In genomic region chr13:36736119-36736726, GRCh38 we compare ENCODE assay signal across 8 cellular contexts.
DNase-seq lines count a peak whose midpoint lies in the region; ATAC-seq, FAIRE-seq and TF ChIP-seq lines count a peak whose summit lies in the region.

No MANE protein-coding gene starts in this region.

- intact Hi-C loops in Calu3 (cut with micrococcal nuclease; ENCODE audit: unreplicated experiment), result loop anchor here (2.0 to 5.0 kb wide), 2 partner anchors 315 to 454 kb away; no protein-coding TSS in a partner anchor

- H3K27ac Mint-ChIP-seq in Calu3 (ENCODE audit: unreplicated experiment) (no peak overlapping the region), astrocyte (ENCODE audit: unreplicated experiment) (no peak overlapping the region), immature natural killer cell (no peak overlapping the region)
- no peak overlapping the region for H3K27ac Mint-ChIP-seq in stimulated activated effector memory CD8-positive, alpha-beta T cell treated with anti-CD3 and anti-CD28 coated beads, Interleukin-12 subunit alpha, Interleukin-12 subunit beta, amount 100 ng/mL, for 72 hours

- no peak overlapping the region for H3K4me3 ChIP-seq in OCI-LY3 (ENCODE audit: low read length)
- H3K4me3 ChIP-seq in astrocyte (ENCODE audit: insufficient read depth, low read depth, low read length), result no peak overlapping the region

- no peak for ATAC-seq in stimulated activated effector memory CD8-positive, alpha-beta T cell treated with anti-CD3 and anti-CD28 coated beads, Interleukin-12 subunit alpha, Interleukin-12 subunit beta, amount 100 ng/mL, for 72 hours
- ATAC-seq in HG02938 (IDR thresholded peaks at IDR 0.05; ENCODE audit: unreplicated experiment), result no peak

- POLR2A ChIA-PET in HEK293T (lab: Yijun Ruan, JAX), result no interaction called here

- H3K4me1 Mint-ChIP-seq in Calu3 (ENCODE audit: low read depth, unreplicated experiment), result no peaks in the 10 kb centered on the region
- H3K4me1 Mint-ChIP-seq in astrocyte (ENCODE audit: low read depth, unreplicated experiment), result peaks cover 3% of the 10 kb centered on the region
- no peaks in the 10 kb centered on the region for H3K4me1 Mint-ChIP-seq in immature natural killer cell
- no peaks in the 10 kb centered on the region for H3K4me1 Mint-ChIP-seq in stimulated activated effector memory CD8-positive, alpha-beta T cell treated with anti-CD3 and anti-CD28 coated beads, Interleukin-12 subunit alpha, Interleukin-12 subunit beta, amount 100 ng/mL, for 72 hours

- no peaks in the 10 kb centered on the region for H3K36me3 ChIP-seq in OCI-LY3 (replicated peaks; ENCODE audit: low read depth, low read length)
- no peaks in the 10 kb centered on the region for H3K36me3 ChIP-seq in astrocyte (ENCODE audit: insufficient read depth, low read length)

- no peak overlapping the region for H3K9ac ChIP-seq in OCI-LY3 (ENCODE audit: low read length)
- H3K9ac ChIP-seq in astrocyte (ENCODE audit: low read length), result no peak overlapping the region

- no TSS peak for BruUV-seq in Calu3 (replicated peaks; lab: Mats Ljungman, UMichigan)

- H3K9me3 Mint-ChIP-seq in Calu3 (ENCODE audit: low read depth, unreplicated experiment) (no peaks in the 10 kb centered on the region), astrocyte (ENCODE audit: unreplicated experiment) (peaks cover 2% of the 10 kb centered on the region), immature natural killer cell (no peaks in the 10 kb centered on the region)
- no peaks in the 10 kb centered on the region for H3K9me3 Mint-ChIP-seq in stimulated activated effector memory CD8-positive, alpha-beta T cell treated with anti-CD3 and anti-CD28 coated beads, Interleukin-12 subunit alpha, Interleukin-12 subunit beta, amount 100 ng/mL, for 72 hours

- H3K36me3 Mint-ChIP-seq in Calu3 (ENCODE audit: insufficient read depth, unreplicated experiment) (no peaks in the 10 kb centered on the region), astrocyte (ENCODE audit: low read depth, unreplicated experiment) (no peaks in the 10 kb centered on the region), immature natural killer cell (no peaks in the 10 kb centered on the region)
- H3K36me3 Mint-ChIP-seq in stimulated activated effector memory CD8-positive, alpha-beta T cell treated with anti-CD3 and anti-CD28 coated beads, Interleukin-12 subunit alpha, Interleukin-12 subunit beta, amount 100 ng/mL, for 72 hours, result no peaks in the 10 kb centered on the region

- H2AFZ ChIP-seq in OCI-LY3 (ENCODE audit: low read depth, low read length) (no peak overlapping the region), astrocyte (ENCODE audit: low read depth, low read length) (no peak overlapping the region)

- no peak overlapping the region for H3K27ac ChIP-seq in OCI-LY3 (ENCODE audit: low read length)
- no peak overlapping the region for H3K27ac ChIP-seq in astrocyte (ENCODE audit: low read depth, low read length)

- peak; percentile 71 for TF ChIP-seq CTCF in Calu3 (IDR thresholded peaks at IDR 0.05; ENCODE audit: unreplicated experiment)
- peak; percentile 89 for TF ChIP-seq CTCF in OCI-LY3 (IDR thresholded peaks at IDR 0.05; ENCODE audit: low read depth, low read length)
- TF ChIP-seq CTCF in astrocyte (IDR thresholded peaks at IDR 0.05; ENCODE audit: insufficient read depth, low read depth, low read length), result peak; percentile 67

- 0 out of 2 replicates have a peak, but pooled peaks cover 5% of the 10 kb centered on the region for H3K27me3 ChIP-seq in OCI-LY3 (ENCODE audit: low read depth, low read length)
- H3K27me3 ChIP-seq in astrocyte (ENCODE audit: insufficient read depth, low read length), result no peaks in the 10 kb centered on the region

- CTCF ChIA-PET in Calu3 (lab: Charles Lee) (interaction anchor here (0.6 to 1.1 kb wide), 4 partner anchors 9 to 487 kb away, joined by 3 to 5 read pairs (median 4); no protein-coding TSS in a partner anchor), HEK293T (lab: Yijun Ruan, JAX) (interaction anchor here (0.5 to 3.2 kb wide), 9 partner anchors 10 to 463 kb away, joined by 3 to 17 read pairs (median 3); no protein-coding TSS in a partner anchor)

- H3K27me3 Mint-ChIP-seq in Calu3 (ENCODE audit: unreplicated experiment) (no peaks in the 10 kb centered on the region), astrocyte (ENCODE audit: low read depth, unreplicated experiment) (no peaks in the 10 kb centered on the region), immature natural killer cell (ENCODE audit: low read depth in 3 of 3) (peaks cover 0 to 2% (median 0%) of the 10 kb centered on the region in 3 donors)

- no peak overlapping the region for H3K4me3 Mint-ChIP-seq in Calu3 (ENCODE audit: low read depth, unreplicated experiment)
- no peak overlapping the region for H3K4me3 Mint-ChIP-seq in astrocyte (ENCODE audit: unreplicated experiment)
- no peak overlapping the region for H3K4me3 Mint-ChIP-seq in immature natural killer cell
- H3K4me3 Mint-ChIP-seq in stimulated activated effector memory CD8-positive, alpha-beta T cell treated with anti-CD3 and anti-CD28 coated beads, Interleukin-12 subunit alpha, Interleukin-12 subunit beta, amount 100 ng/mL, for 72 hours, result no peak overlapping the region

- no peaks in the 10 kb centered on the region for H3K79me2 ChIP-seq in OCI-LY3 (ENCODE audit: low read length)
- H3K79me2 ChIP-seq in astrocyte (ENCODE audit: insufficient read depth, low read length), result no peaks in the 10 kb centered on the region

- no peak overlapping the region for H3K4me2 ChIP-seq in OCI-LY3 (ENCODE audit: low read length)
- no peak overlapping the region for H3K4me2 ChIP-seq in astrocyte (ENCODE audit: low read length)

- H4K20me1 ChIP-seq in OCI-LY3 (ENCODE audit: insufficient read depth, low read length) (no peaks in the 10 kb centered on the region), astrocyte (ENCODE audit: insufficient read depth, low read length) (no peaks in the 10 kb centered on the region)

- no peaks in the 10 kb centered on the region for H3K4me1 ChIP-seq in OCI-LY3 (ENCODE audit: low read length)
- H3K4me1 ChIP-seq in astrocyte (ENCODE audit: insufficient read depth, low read length), result no peaks in the 10 kb centered on the region

- FAIRE-seq in astrocyte (lab: Jason Lieb, UNC), result no peak

- H3K9me3 ChIP-seq in OCI-LY3 (ENCODE audit: insufficient read depth, low read length), result no peaks in the 10 kb centered on the region
- H3K9me3 ChIP-seq in astrocyte (ENCODE audit: insufficient read depth, low read depth, low read length), result no peaks in the 10 kb centered on the region

- DNase-seq in Calu3 (peak; percentile 47), HEK293T (ENCODE audit: extremely low spot score) (peak; percentile 48), astrocyte (ENCODE audit: low read depth) (peak; percentile 37), immature natural killer cell (peak; percentile 19 to 36 (median 26))
- DNase-seq in stimulated activated CD4-positive, alpha-beta T cell treated with anti-CD3 and anti-CD28 coated beads, Interleukin-2, amount 100 ng/mL, for 4 hours (ENCODE audit: low read depth), result peak; percentile 10
- no peak for DNase-seq in stimulated activated effector memory CD8-positive, alpha-beta T cell treated with anti-CD3 and anti-CD28 coated beads, Interleukin-12 subunit alpha, Interleukin-12 subunit beta, amount 100 ng/mL, for 72 hours (ENCODE audit: low spot score in 2 of 2)

TF ChIP-seq in HEK293T, 16 proteins besides CTCF, POLR2A, EP300 and RAD21:
- TF ChIP-seq FOXK2 (IDR thresholded peaks at IDR 0.05) (no peak), SP1 (IDR thresholded peaks at IDR 0.05) (no peak), CTBP1 (IDR thresholded peaks at IDR 0.05; ENCODE audit: borderline replicate concordance) (no peak), ELF4 (IDR thresholded peaks at IDR 0.05) (no peak), LEF1 (IDR thresholded peaks at IDR 0.05; ENCODE audit: borderline replicate concordance) (no peak), L3MBTL2 (conservative IDR thresholded peaks at IDR 0.05) (no peak), FOXA1 (IDR thresholded peaks at IDR 0.05) (no peak), PKNOX1 (IDR thresholded peaks at IDR 0.05) (no peak), FOXM1 (IDR thresholded peaks at IDR 0.05; ENCODE audit: borderline replicate concordance) (no peak), ARNT (IDR thresholded peaks at IDR 0.05) (no peak), HDGF (IDR thresholded peaks at IDR 0.05; ENCODE audit: borderline replicate concordance) (no peak), TARDBP (IDR thresholded peaks at IDR 0.05) (no peak), ZNF384 (IDR thresholded peaks at IDR 0.05) (no peak), BHLHE40 (IDR thresholded peaks at IDR 0.05; ENCODE audit: borderline replicate concordance) (no peak), NFRKB (IDR thresholded peaks at IDR 0.05) (no peak), SUZ12 (IDR thresholded peaks at IDR 0.05) (no peak)

Comparison
In these comparisons a context has a peak if more than half of its experiments do, and no peak if none do; other contexts are left out.
1. DNase-seq: peak in Calu3 (single experiment), HEK293T (single experiment), astrocyte (single experiment), immature natural killer cell (3 of 3) and stimulated activated CD4-positive, alpha-beta T cell treated with anti-CD3 and anti-CD28 coated beads, Interleukin-2, amount 100 ng/mL, for 4 hours (single experiment); none in stimulated activated effector memory CD8-positive, alpha-beta T cell treated with anti-CD3 and anti-CD28 coated beads, Interleukin-12 subunit alpha, Interleukin-12 subunit beta, amount 100 ng/mL, for 72 hours (0 of 2).
2. Peak in every context shown above with its lines, with median percentiles within 50 percentile points of each other: CTCF ChIP-seq.